Comparison of ENCODE assay signal across 8 cellular contexts in genomic region chr3:149489060-149489690, GRCh38. TPM values are rescaled to one million over a fixed set of nuclear protein-coding genes. Genes with fewer than 3 reads are reported as not detected.
A peak's percentile ranks its signal among the peaks of the same experiment; 100 is the strongest.
DNase-seq lines count a peak whose midpoint lies in the region; ATAC-seq and TF ChIP-seq lines count a peak whose summit lies in the region.

No MANE protein-coding gene starts in this region.

- peaks cover 0 to 9% (median 0%) of the 10 kb centered on the region in 11 donors for H3K9me3 Mint-ChIP-seq in naive thymus-derived CD4-positive, alpha-beta T cell

- TF ChIP-seq CTCF in AG04449 (IDR thresholded peaks at IDR 0.05; ENCODE audit: insufficient read depth, low read length, missing control alignments) (peak; percentile 55), GM06990 (IDR thresholded peaks at IDR 0.05; ENCODE audit: insufficient read depth, low read length, poor library complexity, severe bottlenecking) (peak; percentile 77), fibroblast of the aortic adventitia (IDR thresholded peaks at IDR 0.05; ENCODE audit: insufficient read depth, low read length) (peak; percentile 69)

- H3K27ac ChIP-seq in naive thymus-derived CD4-positive, alpha-beta T cell (ENCODE audit: low read depth, low read length), result no peak overlapping the region
- H3K27ac ChIP-seq in caudate nucleus (ENCODE audit: low read depth, low read length), result no peak overlapping the region

- intact Hi-C loops in naive thymus-derived CD4-positive, alpha-beta T cell (cut with micrococcal nuclease), result loop anchor here in 1 of 2 donors (5.0 to 10.0 kb wide), 2 partner anchors 134 to 362 kb away; partner anchors contain the start of gene HPS3

- no peaks in the 10 kb centered on the region for H3K4me1 ChIP-seq in naive thymus-derived CD4-positive, alpha-beta T cell (ENCODE audit: control insufficient read depth in 2 of 2, insufficient read depth in 2 of 2, low read length in 2 of 2)

- no peak overlapping the region for H3K4me3 Mint-ChIP-seq in naive thymus-derived CD4-positive, alpha-beta T cell

- no peak for ATAC-seq in naive thymus-derived CD4-positive, alpha-beta T cell
- no peak for ATAC-seq in HG03045 (IDR thresholded peaks at IDR 0.05; ENCODE audit: unreplicated experiment)
- no peak for ATAC-seq in GM18517 (IDR thresholded peaks at IDR 0.05; ENCODE audit: unreplicated experiment)

- H3K4me1 Mint-ChIP-seq in naive thymus-derived CD4-positive, alpha-beta T cell, result peaks cover 0 to 4% (median 0%) of the 10 kb centered on the region in 7 donors

- peaks cover 8 to 21% (median 17%) of the 10 kb centered on the region in 5 donors for H3K27me3 Mint-ChIP-seq in naive thymus-derived CD4-positive, alpha-beta T cell

- H3K36me3 ChIP-seq in GM06990 (ENCODE audit: control insufficient read depth, insufficient read depth, low read length), result no peaks in the 10 kb centered on the region
- H3K36me3 ChIP-seq in naive thymus-derived CD4-positive, alpha-beta T cell (ENCODE audit: control insufficient read depth in 2 of 3, insufficient read depth in 3 of 3, low read length in 3 of 3), result no peaks in the 10 kb centered on the region

- no peaks in the 10 kb centered on the region for H3K9me3 ChIP-seq in naive thymus-derived CD4-positive, alpha-beta T cell (ENCODE audit: control insufficient read depth in 2 of 3, low read length in 3 of 3)

- CTCF ChIA-PET in AG04449 (lab: Yijun Ruan, JAX), result interaction anchor here (0.9 to 4.9 kb wide), 21 partner anchors 9 to 370 kb away, joined by 3 to 47 read pairs (median 5); partner anchors contain the start of gene TM4SF4
- CTCF ChIA-PET in naive thymus-derived CD4-positive, alpha-beta T cell (lab: Charles Lee), result no interaction called here

- H3K36me3 Mint-ChIP-seq in naive thymus-derived CD4-positive, alpha-beta T cell, result peaks cover 0 to 3% (median 0%) of the 10 kb centered on the region in 5 donors

- POLR2A ChIA-PET in AG04449 (lab: Yijun Ruan, JAX), result no interaction called here
- POLR2A ChIA-PET in naive thymus-derived CD4-positive, alpha-beta T cell (lab: Charles Lee), result no interaction called here

- H3K27me3 ChIP-seq in GM06990 (replicated peaks; ENCODE audit: control insufficient read depth, insufficient read depth, low read length), result no peaks in the 10 kb centered on the region; the same call in 1 of the 2 replicates
- H3K27me3 ChIP-seq in naive thymus-derived CD4-positive, alpha-beta T cell (ENCODE audit: control insufficient read depth in 2 of 2, insufficient read depth in 2 of 2, low read length in 2 of 2), result no peaks in the 10 kb centered on the region

- DNase-seq in AG04449 (ENCODE audit: low read depth, low spot score) (no peak), GM06990 (ENCODE audit: extremely low read depth, insufficient read length) (no peak), OCI-M1 (lab: John Stamatoyannopoulos, UW) (peak; percentile 7), fibroblast of the aortic adventitia (ENCODE audit: low read depth) (no peak), caudate nucleus (lab: John Stamatoyannopoulos, UW) (no peak)
- DNase-seq in naive thymus-derived CD4-positive, alpha-beta T cell, result no peak

- H3K4me3 ChIP-seq in AG04449 (ENCODE audit: low read depth, low read length), result no peak overlapping the region
- no peak overlapping the region for H3K4me3 ChIP-seq in GM06990 (replicated peaks; ENCODE audit: low read depth, low read length)
- no peak overlapping the region for H3K4me3 ChIP-seq in fibroblast of the aortic adventitia (ENCODE audit: low read depth, low read length)
- no peak overlapping the region for H3K4me3 ChIP-seq in naive thymus-derived CD4-positive, alpha-beta T cell (ENCODE audit: low read length)

- no peak overlapping the region for H3K27ac Mint-ChIP-seq in naive thymus-derived CD4-positive, alpha-beta T cell

RNA-seq across cellular contexts. Expression of gene TM4SF4, which starts 14.7 kb away (rescaled TPM):
- 0.45 TPM in 1 of 2 replicates, not detected in the other for total RNA-seq in fibroblast of the aortic adventitia (ENCODE audit: low replicate concordance)
- total RNA-seq in naive thymus-derived CD4-positive, alpha-beta T cell, result not detected
- not detected for polyA plus RNA-seq in naive thymus-derived CD4-positive, alpha-beta T cell
